Comparison of ENCODE assay signal across 1 cellular context in genomic region chr20:36202891-36203338, GRCh38.
TF ChIP-seq lines count a peak whose summit lies in the region.

No MANE protein-coding gene starts in this region.

TF ChIP-seq in IMR-90, 13 proteins besides CTCF, POLR2A, EP300 and RAD21:
- TF ChIP-seq SMC3 (IDR thresholded peaks at IDR 0.05; ENCODE audit: low read depth, low read length): peak; percentile 75
- no peak for TF ChIP-seq FOS (IDR thresholded peaks at IDR 0.05; ENCODE audit: low read depth, low read length)
- TF ChIP-seq RCOR1 (IDR thresholded peaks at IDR 0.05; ENCODE audit: insufficient replicate concordance, low read length): no peak
- TF ChIP-seq, protein P1, sequence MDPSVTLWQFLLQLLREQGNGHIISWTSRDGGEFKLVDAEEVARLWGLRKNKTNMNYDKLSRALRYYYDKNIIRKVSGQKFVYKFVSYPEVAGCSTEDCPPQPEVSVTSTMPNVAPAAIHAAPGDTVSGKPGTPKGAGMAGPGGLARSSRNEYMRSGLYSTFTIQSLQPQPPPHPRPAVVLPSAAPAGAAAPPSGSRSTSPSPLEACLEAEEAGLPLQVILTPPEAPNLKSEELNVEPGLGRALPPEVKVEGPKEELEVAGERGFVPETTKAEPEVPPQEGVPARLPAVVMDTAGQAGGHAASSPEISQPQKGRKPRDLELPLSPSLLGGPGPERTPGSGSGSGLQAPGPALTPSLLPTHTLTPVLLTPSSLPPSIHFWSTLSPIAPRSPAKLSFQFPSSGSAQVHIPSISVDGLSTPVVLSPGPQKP (IDR thresholded peaks at IDR 0.05; ENCODE audit: borderline replicate concordance, low read depth, low read length): no peak
- TF ChIP-seq, protein P2, sequence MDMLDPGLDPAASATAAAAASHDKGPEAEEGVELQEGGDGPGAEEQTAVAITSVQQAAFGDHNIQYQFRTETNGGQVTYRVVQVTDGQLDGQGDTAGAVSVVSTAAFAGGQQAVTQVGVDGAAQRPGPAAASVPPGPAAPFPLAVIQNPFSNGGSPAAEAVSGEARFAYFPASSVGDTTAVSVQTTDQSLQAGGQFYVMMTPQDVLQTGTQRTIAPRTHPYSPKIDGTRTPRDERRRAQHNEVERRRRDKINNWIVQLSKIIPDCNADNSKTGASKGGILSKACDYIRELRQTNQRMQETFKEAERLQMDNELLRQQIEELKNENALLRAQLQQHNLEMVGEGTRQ (IDR thresholded peaks at IDR 0.05; ENCODE audit: low read depth, low read length): no peak
- TF ChIP-seq MAZ (IDR thresholded peaks at IDR 0.05; ENCODE audit: borderline replicate concordance, low read depth, low read length): peak; percentile 32; the same call in 1 of the 2 replicates
- TF ChIP-seq CEBPB (IDR thresholded peaks at IDR 0.05; ENCODE audit: low read depth, low read length): no peak
